ENCODE assay signal across 19 cellular contexts in the genomic region with DNA sequence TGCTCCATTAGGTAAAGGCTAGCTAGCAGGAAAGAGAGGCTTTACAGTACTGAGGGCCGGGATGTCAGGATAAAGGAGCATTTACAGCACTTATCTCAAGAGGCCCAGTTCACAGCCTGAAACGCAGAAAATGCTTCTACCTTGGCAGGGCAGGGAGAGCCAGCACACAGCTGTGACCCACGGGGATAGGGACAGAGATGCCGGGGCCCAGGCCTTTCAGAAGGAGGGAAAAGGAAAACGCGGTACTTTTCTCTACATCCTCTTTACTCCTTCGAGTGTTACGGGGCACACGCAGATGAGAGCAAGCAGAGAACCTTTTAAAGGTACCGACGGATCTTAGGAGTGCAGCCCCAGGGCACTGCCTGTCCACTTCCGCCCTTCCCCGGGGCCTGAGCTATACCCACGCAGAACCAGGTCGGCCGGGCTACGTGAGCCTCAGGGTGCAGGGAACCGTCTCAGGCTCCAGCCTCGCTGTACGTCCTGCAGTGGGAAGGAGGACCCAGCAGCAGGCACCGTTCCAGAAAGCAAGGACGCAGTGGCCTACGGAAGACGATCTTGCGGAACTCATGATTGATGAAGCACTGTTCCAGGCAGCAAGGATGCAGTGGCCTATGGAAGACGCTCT.
DNase-seq lines count a peak whose midpoint lies in the region; ATAC-seq, FAIRE-seq and TF ChIP-seq lines count a peak whose summit lies in the region.
"Had no signal": no experiment of that assay in that cellular context is flagged by ENCODE, and none has a peak within 500 bp of the region (broad histone marks: within the 10 kb centered on the region; RNA-seq: fewer than 3 reads in every experiment).

No MANE protein-coding gene starts in this region.

- TF ChIP-seq RAD21 in HepG2 (CRISPR knock-in tag; IDR thresholded peaks at IDR 0.05): no peak

- H3K79me2 ChIP-seq in HepG2 (ENCODE audit: insufficient read depth, low read length): no peaks in the 10 kb centered on the region

- H3K27me3 Mint-ChIP-seq in neural crest cell (ENCODE audit: low read depth): no peaks in the 10 kb centered on the region
- H3K27me3 Mint-ChIP-seq in activated naive CD8-positive, alpha-beta T cell treated with anti-CD3 and anti-CD28 coated beads for 36 hours: no peaks in the 10 kb centered on the region
- H3K27me3 Mint-ChIP-seq: IgD-negative memory B cell had no signal

- in situ Hi-C loops in HepG2 (cut with HindIII; ENCODE audit: extremely low pct_ligation_motif_present, low pct_unique_long_range_greater_than_20kb): no loop called here

- TF ChIP-seq POLR2A in right lobe of liver (IDR thresholded peaks at IDR 0.05): no peak
- no peak for TF ChIP-seq POLR2A in HepG2 (IDR thresholded peaks at IDR 0.05; ENCODE audit: insufficient read depth in 1 of 2, low read depth in 2 of 2, low read length in 2 of 2)

- no peaks in the 10 kb centered on the region for H3K4me1 ChIP-seq in right lobe of liver
- H3K4me1 ChIP-seq in HepG2 (ENCODE audit: insufficient read depth, low read length): no peaks in the 10 kb centered on the region
- no peaks in the 10 kb centered on the region for H3K4me1 ChIP-seq in ascending aorta

- no peaks in the 10 kb centered on the region for H3K9me3 Mint-ChIP-seq in neural crest cell
- H3K9me3 Mint-ChIP-seq in activated naive CD8-positive, alpha-beta T cell treated with anti-CD3 and anti-CD28 coated beads for 36 hours: no peaks in the 10 kb centered on the region
- H3K9me3 Mint-ChIP-seq: IgD-negative memory B cell had no signal

- TF ChIP-seq EP300 in HepG2 (IDR thresholded peaks at IDR 0.05; ENCODE audit: low read depth in 2 of 2, low read length in 2 of 2) (no peak), HepG2 (CRISPR knock-in tag; IDR thresholded peaks at IDR 0.05; ENCODE audit: borderline replicate concordance) (no peak)

- POLR2A ChIA-PET in HepG2 (lab: Yijun Ruan, JAX): no interaction called here

- 77% methylated on average over 12 of the region's 26 CpGs for WGBS in right lobe of liver (ENCODE audit: insufficient coverage, low coverage, low lambda C conversion rate, missing lambda C conversion rate)
- 94% methylated on average over 23 of the region's 26 CpGs for WGBS in HepG2 (ENCODE audit: low lambda C conversion rate)

- no peak overlapping the region for H2AFZ ChIP-seq in HepG2 (ENCODE audit: low read length)
- H2AFZ ChIP-seq: GM23248, PC-9 had no signal

- no peaks in the 10 kb centered on the region for H3K27me3 ChIP-seq in right lobe of liver
- H3K27me3 ChIP-seq in HepG2 (ENCODE audit: control insufficient read depth in 1 of 2, insufficient read depth in 2 of 2, low read length in 2 of 2): no peaks in the 10 kb centered on the region
- no peaks in the 10 kb centered on the region for H3K27me3 ChIP-seq in ascending aorta

- H4K20me1 ChIP-seq in HepG2 (ENCODE audit: insufficient read depth, low read length): no peaks in the 10 kb centered on the region

- DNase-seq in right lobe of liver: peak; percentile 10 to 46 (median 30)
- no peak for DNase-seq in HepG2 (ENCODE audit: low spot score)
- DNase-seq in NCI-H2227 treated with DMSO at 0.1 percent for 48 hours (lab: John Stamatoyannopoulos, UW): peak; percentile 28
- DNase-seq in neural crest cell (ENCODE audit: low read depth, low spot score): no peak
- DNase-seq in activated naive CD8-positive, alpha-beta T cell treated with anti-CD3 and anti-CD28 coated beads for 36 hours: no peak
- DNase-seq in ascending aorta (ENCODE audit: low spot score in 2 of 2): no peak
- DNase-seq: C1 segment of cervical spinal cord, COR-L47, DMS153, GM23248, NCI-H2081, NCI-H774, PC-9, SK-N-SH had no signal

- BruUV-seq in HepG2 (replicated peaks; lab: Mats Ljungman, UMichigan): no TSS peak

- H3K27ac ChIP-seq in right lobe of liver: no peak overlapping the region
- H3K27ac ChIP-seq in HepG2 (ENCODE audit: extremely low read length, insufficient read depth, low read length): no peak overlapping the region
- H3K27ac ChIP-seq in ascending aorta: no peak overlapping the region
- H3K27ac ChIP-seq: GM23248, PC-9 had no signal

- H3K36me3 Mint-ChIP-seq in neural crest cell (ENCODE audit: low read depth): no peaks in the 10 kb centered on the region
- H3K36me3 Mint-ChIP-seq in activated naive CD8-positive, alpha-beta T cell treated with anti-CD3 and anti-CD28 coated beads for 36 hours: no peaks in the 10 kb centered on the region

- no peak overlapping the region for H3K4me2 ChIP-seq in HepG2 (ENCODE audit: low read depth, low read length)
- H3K4me2 ChIP-seq: PC-9, SK-N-SH had no signal

- H3K36me3 ChIP-seq in right lobe of liver (no peaks in the 10 kb centered on the region), HepG2 (replicated peaks in 1 of 2; ENCODE audit: control insufficient read depth in 1 of 2, insufficient read depth in 2 of 2, low read length in 2 of 2) (no peaks in the 10 kb centered on the region; a peak in 1 of 5 replicates), ascending aorta (peaks cover 4 to 8% of the 10 kb centered on the region in 2 donors)

- FAIRE-seq in HepG2 (lab: Jason Lieb, UNC): no peak
- FAIRE-seq: GM12878, GM19239 had no signal

- ATAC-seq in right lobe of liver (no peak), HepG2 (no peak), GM18511 (IDR thresholded peaks at IDR 0.05; ENCODE audit: unreplicated experiment) (no peak)
- ATAC-seq: GM12878, HCT116 had no signal

- intact Hi-C loops in right lobe of liver (cut with DNase I): no loop called here
- intact Hi-C loops in HepG2 (cut with micrococcal nuclease; ENCODE audit: unreplicated experiment): no loop called here
- intact Hi-C loops in ascending aorta (cut with DNase I): no loop called here

- H3K4me3 ChIP-seq in right lobe of liver (no peak overlapping the region), HepG2 (replicated peaks in 1 of 3; ENCODE audit: insufficient read depth in 1 of 3, low read depth in 2 of 3, low read length in 3 of 3) (no peak overlapping the region), ascending aorta (no peak overlapping the region)
- H3K4me3 ChIP-seq: GM12878, GM23248, PC-9 had no signal

- CTCF ChIA-PET in HepG2 (lab: Yijun Ruan, JAX; ENCODE audit: low intra/inter-chr PET ratio, low total read pairs): no interaction called here

- no peaks in the 10 kb centered on the region for H3K9me3 ChIP-seq in right lobe of liver
- H3K9me3 ChIP-seq in HepG2 (ENCODE audit: low read length): no peaks in the 10 kb centered on the region
- no peaks in the 10 kb centered on the region for H3K9me3 ChIP-seq in ascending aorta
- H3K9me3 ChIP-seq: SK-N-SH had no signal

- no peak overlapping the region for H3K4me3 Mint-ChIP-seq in neural crest cell
- H3K4me3 Mint-ChIP-seq in activated naive CD8-positive, alpha-beta T cell treated with anti-CD3 and anti-CD28 coated beads for 36 hours: no peak overlapping the region
- H3K4me3 Mint-ChIP-seq: IgD-negative memory B cell had no signal

- no peak overlapping the region for H3K9ac ChIP-seq in HepG2 (ENCODE audit: insufficient read depth, low read depth, low read length)
- H3K9ac ChIP-seq: GM23248, SK-N-SH had no signal

- no peaks in the 10 kb centered on the region for H3K4me1 Mint-ChIP-seq in neural crest cell
- H3K4me1 Mint-ChIP-seq in activated naive CD8-positive, alpha-beta T cell treated with anti-CD3 and anti-CD28 coated beads for 36 hours: no peaks in the 10 kb centered on the region
- H3K4me1 Mint-ChIP-seq: IgD-negative memory B cell had no signal

- TF ChIP-seq CTCF in right lobe of liver (IDR thresholded peaks at IDR 0.05) (no peak), HepG2 (CRISPR knock-in tag; IDR thresholded peaks at IDR 0.05) (no peak), neural crest cell (conservative IDR thresholded peaks at IDR 0.05) (no peak), ascending aorta (IDR thresholded peaks at IDR 0.05) (no peak)

- peak overlapping the region; percentile 92 for H3K27ac Mint-ChIP-seq in neural crest cell (ENCODE audit: unreplicated experiment)
- H3K27ac Mint-ChIP-seq in activated naive CD8-positive, alpha-beta T cell treated with anti-CD3 and anti-CD28 coated beads for 36 hours: no peak overlapping the region
- H3K27ac Mint-ChIP-seq: IgD-negative memory B cell had no signal

TF ChIP-seq in HepG2, 621 proteins besides CTCF, POLR2A, EP300 and RAD21:
- no peak for TF ChIP-seq NFKBIZ (CRISPR knock-in tag; IDR thresholded peaks at IDR 0.05)
- no peak for TF ChIP-seq PHF20 (CRISPR knock-in tag; IDR thresholded peaks at IDR 0.05)
- no peak for TF ChIP-seq IKZF4 (CRISPR knock-in tag; IDR thresholded peaks at IDR 0.05; ENCODE audit: borderline replicate concordance, low read depth, not compliant biosample characterization)
TF ChIP-seq in HepG2: peak in this region for 0.

Comparison
In these comparisons a context has a peak if more than half of its experiments do, and no peak if none do; other contexts are left out.
1. DNase-seq: peak in right lobe of liver (3 of 3) and NCI-H2227 treated with DMSO at 0.1 percent for 48 hours (single experiment); none in HepG2 (single experiment), neural crest cell (single experiment), activated naive CD8-positive, alpha-beta T cell treated with anti-CD3 and anti-CD28 coated beads for 36 hours (single experiment) and ascending aorta (0 of 2).